ENCODE assay signal across 12 cellular contexts in genomic region chr7:90155206-90155605, GRCh38. TPM values are rescaled to one million over a fixed set of nuclear protein-coding genes. Genes with fewer than 3 reads are reported as not detected.
DNase-seq lines count a peak whose midpoint lies in the region; ATAC-seq and TF ChIP-seq lines count a peak whose summit lies in the region.
"Had no signal": no experiment of that assay in that cellular context is flagged by ENCODE, and none has a peak within 500 bp of the region (broad histone marks: within the 10 kb centered on the region; RNA-seq: fewer than 3 reads in every experiment).

No MANE protein-coding gene starts in this region.

- H3K27me3 ChIP-seq in breast epithelium (no peaks in the 10 kb centered on the region), hepatocyte (no peaks in the 10 kb centered on the region), esophagus squamous epithelium (no peaks in the 10 kb centered on the region)
- H3K27me3 ChIP-seq: adrenal gland had no signal

- H3K4me2 ChIP-seq in hepatocyte: peak overlapping the region; percentile 93

- WGBS in hepatocyte (ENCODE audit: low lambda C conversion rate, missing lambda C conversion rate): 90% methylated on average over 4 of the region's 4 CpGs
- 50% methylated on average over 4 of the region's 4 CpGs for WGBS in esophagus squamous epithelium, 2 donors

- no peak for ATAC-seq in T-helper 17 cell
- no peak for ATAC-seq in HG03135 (IDR thresholded peaks at IDR 0.05; ENCODE audit: unreplicated experiment)

- H3K4me1 Mint-ChIP-seq in MCF 10A (ENCODE audit: insufficient read depth, unreplicated experiment) (peaks cover 7% of the 10 kb centered on the region), T-helper 17 cell (peaks cover 3% of the 10 kb centered on the region)
- peaks cover 5% of the 10 kb centered on the region for H3K4me1 Mint-ChIP-seq in activated T-helper 1 cell treated with anti-CD3 and anti-CD28 coated beads, Interleukin-12 subunit alpha, Interleukin-12 subunit beta, Interleukin-2, Interleukin-4 antibody, amounts not matched to agents 30 ng/mL and 10 ng/mL and 1 ng/mL, durations not matched to agents 14 hours and 24 hours and 36 hours (ENCODE audit: low read depth)

- no peaks in the 10 kb centered on the region for H3K9me2 ChIP-seq in hepatocyte (replicated peaks; ENCODE audit: insufficient read depth)

- H3K9me3 ChIP-seq in breast epithelium (no peaks in the 10 kb centered on the region), hepatocyte (ENCODE audit: low read depth) (no peaks in the 10 kb centered on the region), esophagus squamous epithelium (no peaks in the 10 kb centered on the region), T-helper 17 cell (ENCODE audit: control insufficient read depth, low read length, poor library complexity, severe bottlenecking) (no peaks in the 10 kb centered on the region)
- H3K9me3 ChIP-seq: adrenal gland had no signal

- POLR2A ChIA-PET in MCF 10A (lab: Yijun Ruan, JAX): no interaction called here

- H3K4me1 ChIP-seq in breast epithelium (no peaks in the 10 kb centered on the region), hepatocyte (ENCODE audit: insufficient read depth) (no peaks in the 10 kb centered on the region), esophagus squamous epithelium (peaks cover 0 to 44% (median 0%) of the 10 kb centered on the region in 3 donors)

- TF ChIP-seq POLR2A in breast epithelium (IDR thresholded peaks at IDR 0.05) (no peak), esophagus squamous epithelium (IDR thresholded peaks at IDR 0.05) (no peak)

- H3K36me3 Mint-ChIP-seq in MCF 10A (ENCODE audit: insufficient read depth, unreplicated experiment) (no peaks in the 10 kb centered on the region), T-helper 17 cell (ENCODE audit: low read depth) (no peaks in the 10 kb centered on the region)
- no peaks in the 10 kb centered on the region for H3K36me3 Mint-ChIP-seq in activated T-helper 1 cell treated with anti-CD3 and anti-CD28 coated beads, Interleukin-12 subunit alpha, Interleukin-12 subunit beta, Interleukin-2, Interleukin-4 antibody, amounts not matched to agents 30 ng/mL and 10 ng/mL and 1 ng/mL, durations not matched to agents 14 hours and 24 hours and 36 hours (ENCODE audit: low read depth)

- no peak overlapping the region for H3K27ac Mint-ChIP-seq in MCF 10A (ENCODE audit: low read depth, unreplicated experiment)
- peak overlapping the region; percentile 12 for H3K27ac Mint-ChIP-seq in activated T-helper 1 cell treated with anti-CD3 and anti-CD28 coated beads, Interleukin-12 subunit alpha, Interleukin-12 subunit beta, Interleukin-2, Interleukin-4 antibody, amounts not matched to agents 30 ng/mL and 10 ng/mL and 1 ng/mL, durations not matched to agents 14 hours and 24 hours and 36 hours
- H3K27ac Mint-ChIP-seq in T-helper 17 cell: no peak overlapping the region
- H3K27ac Mint-ChIP-seq: activated CD4-positive, alpha-beta T cell treated with anti-CD3 and anti-CD28 coated beads, Interleukin-2, amount 10 ng/mL, durations not matched to agents 7 days and 5 days had no signal

- H3K9me3 Mint-ChIP-seq in MCF 10A (ENCODE audit: unreplicated experiment): no peaks in the 10 kb centered on the region
- no peaks in the 10 kb centered on the region for H3K9me3 Mint-ChIP-seq in activated T-helper 1 cell treated with anti-CD3 and anti-CD28 coated beads, Interleukin-12 subunit alpha, Interleukin-12 subunit beta, Interleukin-2, Interleukin-4 antibody, amounts not matched to agents 30 ng/mL and 10 ng/mL and 1 ng/mL, durations not matched to agents 14 hours and 24 hours and 36 hours
- H3K9me3 Mint-ChIP-seq: activated CD4-positive, alpha-beta T cell treated with anti-CD3 and anti-CD28 coated beads, Interleukin-2, amount 10 ng/mL, durations not matched to agents 7 days and 5 days had no signal

- TF ChIP-seq CTCF in MCF 10A (IDR thresholded peaks at IDR 0.05; ENCODE audit: unreplicated experiment) (no peak), breast epithelium (IDR thresholded peaks at IDR 0.05) (no peak), hepatocyte (IDR thresholded peaks at IDR 0.05; ENCODE audit: poor library complexity) (no peak), esophagus squamous epithelium (IDR thresholded peaks at IDR 0.05) (no peak)

- H3K36me3 ChIP-seq in breast epithelium (no peaks in the 10 kb centered on the region), hepatocyte (replicated peaks; ENCODE audit: insufficient read depth, low read depth) (no peaks in the 10 kb centered on the region), esophagus squamous epithelium (no peaks in the 10 kb centered on the region)
- H3K36me3 ChIP-seq: adrenal gland had no signal

- DNase-seq in MCF 10A (ENCODE audit: unreplicated experiment) (peak; percentile 50), breast epithelium (ENCODE audit: low spot score in 2 of 2) (no peak), hepatocyte (ENCODE audit: low spot score) (no peak), esophagus squamous epithelium (lab: John Stamatoyannopoulos, UW) (no peak), T-helper 17 cell (no peak), NCI-H2081 (lab: John Stamatoyannopoulos, UW) (no peak)
- no peak for DNase-seq in activated T-helper 1 cell treated with anti-CD3 and anti-CD28 coated beads, Interleukin-12 subunit alpha, Interleukin-12 subunit beta, Interleukin-2, Interleukin-4 antibody, amounts not matched to agents 30 ng/mL and 10 ng/mL and 1 ng/mL, durations not matched to agents 14 hours and 24 hours and 36 hours (ENCODE audit: low spot score)
- DNase-seq: activated CD4-positive, alpha-beta T cell treated with anti-CD3 and anti-CD28 coated beads, Interleukin-2, amount 10 ng/mL, durations not matched to agents 7 days and 5 days; adrenal gland; stimulated activated CD4-positive, alpha-beta T cell treated with anti-CD3 and anti-CD28 coated beads, Interleukin-15, amount 100 ng/mL, for 24 hours had no signal

- H4K20me1 ChIP-seq in hepatocyte (ENCODE audit: insufficient read depth, poor library complexity, severe bottlenecking): no peaks in the 10 kb centered on the region

- CTCF ChIA-PET in MCF 10A (lab: Yijun Ruan, JAX): interaction anchor here (0.7 to 3.2 kb wide), 8 partner anchors 19 to 271 kb away, joined by 3 to 58 read pairs (median 11); partner anchors contain the start of gene STEAP2

- peak overlapping the region; percentile 97 for H2AFZ ChIP-seq in hepatocyte

- H3K27me3 Mint-ChIP-seq in MCF 10A (ENCODE audit: insufficient read depth, unreplicated experiment) (peaks cover 11% of the 10 kb centered on the region), T-helper 17 cell (peaks cover 29% of the 10 kb centered on the region)
- H3K27me3 Mint-ChIP-seq in activated T-helper 1 cell treated with anti-CD3 and anti-CD28 coated beads, Interleukin-12 subunit alpha, Interleukin-12 subunit beta, Interleukin-2, Interleukin-4 antibody, amounts not matched to agents 30 ng/mL and 10 ng/mL and 1 ng/mL, durations not matched to agents 14 hours and 24 hours and 36 hours (ENCODE audit: insufficient read depth): peaks cover 10% of the 10 kb centered on the region

- no TSS peak for BruUV-seq in MCF 10A (replicated peaks; lab: Mats Ljungman, UMichigan)

- H3K27ac ChIP-seq in breast epithelium: no peak overlapping the region
- H3K27ac ChIP-seq in hepatocyte: no peak overlapping the region
- H3K27ac ChIP-seq in esophagus squamous epithelium: peak overlapping the region in 2 of 4 donors; percentile 82 to 83

- H3K79me2 ChIP-seq in hepatocyte: no peaks in the 10 kb centered on the region

- intact Hi-C loops in MCF 10A (cut with micrococcal nuclease) (no loop called here), breast epithelium (cut with DNase I; ENCODE audit: low total_unique reads) (no loop called here), esophagus squamous epithelium (cut with DNase I) (loop anchor here (10.0 kb wide), 2 partner anchors 90 to 270 kb away; partner anchors contain the start of gene CFAP69)
- intact Hi-C loops in activated T-helper 1 cell treated with anti-CD3 and anti-CD28 coated beads, Interleukin-12 subunit alpha, Interleukin-12 subunit beta, Interleukin-2, Interleukin-4 antibody, amounts not matched to agents 30 ng/mL and 10 ng/mL and 1 ng/mL, durations not matched to agents 14 hours and 24 hours and 36 hours (cut with micrococcal nuclease): loop anchor here (2.0 kb wide), 2 partner anchors 24 to 192 kb away; partner anchors contain the start of gene GTPBP10

- H3K4me3 ChIP-seq in breast epithelium (peak overlapping the region in 1 of 3 donors; percentile 84), hepatocyte (no peak overlapping the region), esophagus squamous epithelium (peak overlapping the region in 2 of 4 donors; percentile 61 to 67)

- H3K4me3 Mint-ChIP-seq in MCF 10A (ENCODE audit: unreplicated experiment): peak overlapping the region; percentile 75
- H3K4me3 Mint-ChIP-seq in activated T-helper 1 cell treated with anti-CD3 and anti-CD28 coated beads, Interleukin-12 subunit alpha, Interleukin-12 subunit beta, Interleukin-2, Interleukin-4 antibody, amounts not matched to agents 30 ng/mL and 10 ng/mL and 1 ng/mL, durations not matched to agents 14 hours and 24 hours and 36 hours: peak overlapping the region; percentile 78
- H3K4me3 Mint-ChIP-seq in T-helper 17 cell: no peak overlapping the region

RNA-seq across cellular contexts. Expression of gene STEAP1, which starts 0.9 kb away (rescaled TPM):
- total RNA-seq in MCF 10A (2022) (3.1 and 3.2 TPM in 2 replicates), breast epithelium (10 to 100 TPM; 19.2 to 75.1 (median 24.5) TPM), hepatocyte (13.6 and 16.7 TPM in 2 replicates), esophagus squamous epithelium (10 to 100 TPM; 15.6 to 28.1 (median 21.7) TPM), T-helper 17 cell (not detected)
- total RNA-seq in activated T-helper 1 cell treated with anti-CD3 and anti-CD28 coated beads, Interleukin-12 subunit alpha, Interleukin-12 subunit beta, Interleukin-2, Interleukin-4 antibody, amounts not matched to agents 30 ng/mL and 10 ng/mL and 1 ng/mL, durations not matched to agents 14 hours and 24 hours and 36 hours: 1.9 and 3.3 TPM in 2 replicates
- polyA plus RNA-seq in hepatocyte: 8.5 and 15.5 TPM in 2 replicates
- total RNA-seq: activated CD4-positive, alpha-beta T cell treated with anti-CD3 and anti-CD28 coated beads, Interleukin-2, amount 10 ng/mL, durations not matched to agents 7 days and 5 days; G401 had no signal

RNA-seq across cellular contexts. Expression of gene STEAP2, which starts 56.3 kb away (rescaled TPM):
- total RNA-seq in MCF 10A (2022) (0.68 and 1.3 TPM in 2 replicates), breast epithelium (10 to 100 TPM; 14.4 to 81.9 (median 22.1) TPM), hepatocyte (8.3 and 9.3 TPM in 2 replicates), esophagus squamous epithelium (10 to 100 TPM in 1 of 4 donors, 1 to 10 TPM in 3; 3.1 to 15.4 (median 7.0) TPM), T-helper 17 cell (not detected)
- 0.05 TPM in 1 of 2 replicates, not detected in the other for total RNA-seq in activated T-helper 1 cell treated with anti-CD3 and anti-CD28 coated beads, Interleukin-12 subunit alpha, Interleukin-12 subunit beta, Interleukin-2, Interleukin-4 antibody, amounts not matched to agents 30 ng/mL and 10 ng/mL and 1 ng/mL, durations not matched to agents 14 hours and 24 hours and 36 hours
- 2.4 and 3.4 TPM in 2 replicates for polyA plus RNA-seq in hepatocyte
- total RNA-seq: activated CD4-positive, alpha-beta T cell treated with anti-CD3 and anti-CD28 coated beads, Interleukin-2, amount 10 ng/mL, durations not matched to agents 7 days and 5 days had no signal

Comparison
In these comparisons a context has a peak if more than half of its experiments do, and no peak if none do; other contexts are left out.
1. intact Hi-C loops: an anchor here in activated T-helper 1 cell treated with anti-CD3 and anti-CD28 coated beads, Interleukin-12 subunit alpha, Interleukin-12 subunit beta, Interleukin-2, Interleukin-4 antibody, amounts not matched to agents 30 ng/mL and 10 ng/mL and 1 ng/mL, durations not matched to agents 14 hours and 24 hours and 36 hours (2.0 kb wide) and esophagus squamous epithelium (10.0 kb wide); none called in MCF 10A and breast epithelium.